ENCODE assay signal across 8 cellular contexts in genomic region chr7:128737867-128738390, GRCh38.
DNase-seq lines count a peak whose midpoint lies in the region; ATAC-seq and TF ChIP-seq lines count a peak whose summit lies in the region.

No MANE protein-coding gene starts in this region.

- ATAC-seq in stimulated activated effector memory CD8-positive, alpha-beta T cell treated with anti-CD3 and anti-CD28 coated beads, Interleukin-12 subunit alpha, Interleukin-12 subunit beta, amount 100 ng/mL, for 72 hours, result no peak
- ATAC-seq in GM21825 (IDR thresholded peaks at IDR 0.05; ENCODE audit: unreplicated experiment), result no peak
- ATAC-seq in HG03159 (IDR thresholded peaks at IDR 0.05; ENCODE audit: unreplicated experiment), result no peak

- peak overlapping the region; percentile 100 for H3K4me3 Mint-ChIP-seq in T-helper 2 cell treated with Interferon-gamma antibody and Interleukin-4, amounts not matched to agents 5 μg/mL and 100 μg/mL, for 36 hours
- peak overlapping the region; percentile 99 for H3K4me3 Mint-ChIP-seq in stimulated activated effector memory CD8-positive, alpha-beta T cell treated with anti-CD3 and anti-CD28 coated beads, Interleukin-12 subunit alpha, Interleukin-12 subunit beta, amount 100 ng/mL, for 72 hours

- peak overlapping the region; percentile 99 for H3K27ac Mint-ChIP-seq in T-helper 2 cell treated with Interferon-gamma antibody and Interleukin-4, amounts not matched to agents 5 μg/mL and 100 μg/mL, for 36 hours
- H3K27ac Mint-ChIP-seq in stimulated activated effector memory CD8-positive, alpha-beta T cell treated with anti-CD3 and anti-CD28 coated beads, Interleukin-12 subunit alpha, Interleukin-12 subunit beta, amount 100 ng/mL, for 72 hours, result peak overlapping the region; percentile 96

- peaks cover 9% of the 10 kb centered on the region for H3K36me3 Mint-ChIP-seq in T-helper 2 cell treated with Interferon-gamma antibody and Interleukin-4, amounts not matched to agents 5 μg/mL and 100 μg/mL, for 36 hours (ENCODE audit: low read depth)
- peaks cover 11% of the 10 kb centered on the region for H3K36me3 Mint-ChIP-seq in stimulated activated effector memory CD8-positive, alpha-beta T cell treated with anti-CD3 and anti-CD28 coated beads, Interleukin-12 subunit alpha, Interleukin-12 subunit beta, amount 100 ng/mL, for 72 hours

- no peak for DNase-seq in T-helper 2 cell treated with Interferon-gamma antibody and Interleukin-4, amounts not matched to agents 5 μg/mL and 100 μg/mL, for 36 hours (ENCODE audit: low spot score)
- DNase-seq in T-helper 2 cell (no peak), SW480 (ENCODE audit: low spot score) (peak; percentile 40), foreskin fibroblast (peak; percentile 75 to 81), NOMO-1 treated with DMSO at 0.1 percent for 48 hours (lab: John Stamatoyannopoulos, UW; ENCODE audit: unreplicated experiment) (no peak)
- no peak for DNase-seq in stimulated activated effector memory CD8-positive, alpha-beta T cell treated with anti-CD3 and anti-CD28 coated beads, Interleukin-12 subunit alpha, Interleukin-12 subunit beta, amount 100 ng/mL, for 72 hours (ENCODE audit: low spot score in 2 of 2)

- H3K27me3 Mint-ChIP-seq in T-helper 2 cell treated with Interferon-gamma antibody and Interleukin-4, amounts not matched to agents 5 μg/mL and 100 μg/mL, for 36 hours (ENCODE audit: low read depth), result peaks cover 3% of the 10 kb centered on the region

- H3K4me3 ChIP-seq in foreskin fibroblast (ENCODE audit: low read depth in 1 of 2, low read length in 2 of 2), result peak overlapping the region; percentile 66 to 76

- TF ChIP-seq CTCF in foreskin fibroblast (IDR thresholded peaks at IDR 0.05; ENCODE audit: low read depth, low read length), result no peak

- H3K9me3 Mint-ChIP-seq in T-helper 2 cell treated with Interferon-gamma antibody and Interleukin-4, amounts not matched to agents 5 μg/mL and 100 μg/mL, for 36 hours, result no peaks in the 10 kb centered on the region
- H3K9me3 Mint-ChIP-seq in stimulated activated effector memory CD8-positive, alpha-beta T cell treated with anti-CD3 and anti-CD28 coated beads, Interleukin-12 subunit alpha, Interleukin-12 subunit beta, amount 100 ng/mL, for 72 hours, result no peaks in the 10 kb centered on the region

- H3K4me1 Mint-ChIP-seq in T-helper 2 cell treated with Interferon-gamma antibody and Interleukin-4, amounts not matched to agents 5 μg/mL and 100 μg/mL, for 36 hours (ENCODE audit: low read depth), result peaks cover 34% of the 10 kb centered on the region
- peaks cover 36% of the 10 kb centered on the region for H3K4me1 Mint-ChIP-seq in stimulated activated effector memory CD8-positive, alpha-beta T cell treated with anti-CD3 and anti-CD28 coated beads, Interleukin-12 subunit alpha, Interleukin-12 subunit beta, amount 100 ng/mL, for 72 hours

Comparison
In these comparisons a context has a peak if more than half of its experiments do, and no peak if none do; other contexts are left out.
1. DNase-seq: peak in SW480 (single experiment) and foreskin fibroblast (2 of 2); none in T-helper 2 cell treated with Interferon-gamma antibody and Interleukin-4, amounts not matched to agents 5 μg/mL and 100 μg/mL, for 36 hours (single experiment), T-helper 2 cell (0 of 5), stimulated activated effector memory CD8-positive, alpha-beta T cell treated with anti-CD3 and anti-CD28 coated beads, Interleukin-12 subunit alpha, Interleukin-12 subunit beta, amount 100 ng/mL, for 72 hours (0 of 2) and NOMO-1 treated with DMSO at 0.1 percent for 48 hours (single experiment).